ENCODE assay signal across 8 cellular contexts in genomic region chrX:16826207-16826606, GRCh38.
DNase-seq lines count a peak whose midpoint lies in the region; ATAC-seq and TF ChIP-seq lines count a peak whose summit lies in the region.

No MANE protein-coding gene starts in this region.

- CTCF ChIA-PET in GM10248 (lab: Yijun Ruan, JAX): interaction anchor here (0.6 to 2.6 kb wide), 17 partner anchors 9 to 225 kb away, joined by 3 to 26 read pairs (median 4); no protein-coding TSS in a partner anchor

- TF ChIP-seq CTCF in GM10248 (IDR thresholded peaks at IDR 0.05; ENCODE audit: control extremely low read depth, extremely low read depth, low read depth, missing control alignments): no peak

- no peak for ATAC-seq in GM19463 (IDR thresholded peaks at IDR 0.05; ENCODE audit: unreplicated experiment)
- ATAC-seq in HG03469 (IDR thresholded peaks at IDR 0.05; ENCODE audit: unreplicated experiment): no peak
- ATAC-seq in GM21723 (IDR thresholded peaks at IDR 0.05; ENCODE audit: unreplicated experiment): no peak

- DNase-seq in Ammon's horn (ENCODE audit: low spot score): peak; percentile 59
- DNase-seq in GM10248 (ENCODE audit: extremely low spot score): peak; percentile 39
- DNase-seq in NCI-H1694 (lab: John Stamatoyannopoulos, UW): peak; percentile 29
- peak; percentile 60 for DNase-seq in astrocyte of the hippocampus (ENCODE audit: low read depth, low spot score)
- DNase-seq in kidney tubule cell (ENCODE audit: low spot score): peak; percentile 57

- POLR2A ChIA-PET in GM10248 (lab: Yijun Ruan, JAX): no interaction called here
